In the genomic region with DNA sequence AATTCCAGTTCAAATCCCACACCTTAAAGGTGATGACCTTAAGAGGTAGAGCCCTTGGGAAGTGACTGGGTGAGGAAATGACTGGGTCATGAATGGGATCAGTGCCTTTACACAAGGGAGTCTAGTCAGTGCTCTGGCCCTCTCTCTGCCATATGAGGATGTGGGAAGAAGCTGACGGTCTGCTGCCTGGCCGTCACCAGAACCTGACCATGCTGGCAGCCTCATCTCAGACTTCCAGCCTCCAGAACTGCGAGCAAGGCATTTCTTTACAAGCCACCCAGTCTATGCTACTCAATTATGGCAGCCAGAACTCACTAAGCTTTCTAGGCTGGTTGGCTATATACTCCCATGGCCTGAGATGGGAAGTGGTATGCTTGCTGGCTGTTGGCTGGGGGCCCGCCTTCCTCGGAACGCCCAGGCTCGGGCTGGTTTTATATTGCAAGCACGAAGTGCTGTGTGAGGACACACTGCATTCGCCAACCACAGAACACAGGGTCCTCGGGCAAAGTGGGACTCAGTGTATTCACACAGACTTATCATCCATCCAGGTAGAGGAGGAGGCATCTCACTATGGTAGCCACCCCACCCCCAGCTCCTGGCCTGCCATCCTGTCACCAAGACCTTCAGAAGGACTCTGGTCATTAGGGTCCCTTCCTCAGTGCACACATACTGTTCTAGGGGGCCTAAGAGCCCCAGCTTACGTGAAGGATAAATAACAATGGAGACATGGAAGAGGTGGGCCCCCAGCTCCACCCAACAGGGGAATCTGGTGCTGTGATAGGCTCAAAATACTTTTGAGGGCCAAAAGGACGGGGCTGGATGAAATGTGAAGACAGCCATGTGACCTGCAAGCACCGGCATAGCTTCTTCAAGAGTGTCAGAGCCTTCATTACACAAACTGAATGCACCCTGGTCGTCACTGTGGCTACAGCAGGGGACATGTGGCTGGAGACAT, we compare ENCODE assay signal across 1 cellular context.
TF ChIP-seq lines count a peak whose summit lies in the region.

No MANE protein-coding gene starts in this region.

TF ChIP-seq in HepG2, 621 proteins besides CTCF, POLR2A, EP300 and RAD21:
- TF ChIP-seq POLR2G (IDR thresholded peaks at IDR 0.05; ENCODE audit: low read depth, low read length) (0 out of 2 replicates have a peak, but pooled peaks have one; percentile 30), KDM2A (CRISPR knock-in tag; IDR thresholded peaks at IDR 0.05; ENCODE audit: borderline replicate concordance, low read depth) (0 out of 2 replicates have a peak, but pooled peaks have one; percentile 15), RBM22 (optimal IDR thresholded peaks at IDR 0.05; ENCODE audit: low read length) (peak; percentile 79), ZNF792 (CRISPR knock-in tag; IDR thresholded peaks at IDR 0.05) (no peak)
- TF ChIP-seq, protein P1, sequence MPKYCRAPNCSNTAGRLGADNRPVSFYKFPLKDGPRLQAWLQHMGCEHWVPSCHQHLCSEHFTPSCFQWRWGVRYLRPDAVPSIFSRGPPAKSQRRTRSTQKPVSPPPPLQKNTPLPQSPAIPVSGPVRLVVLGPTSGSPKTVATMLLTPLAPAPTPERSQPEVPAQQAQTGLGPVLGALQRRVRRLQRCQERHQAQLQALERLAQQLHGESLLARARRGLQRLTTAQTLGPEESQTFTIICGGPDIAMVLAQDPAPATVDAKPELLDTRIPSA (CRISPR knock-in tag; IDR thresholded peaks at IDR 0.05; ENCODE audit: borderline replicate concordance) = no peak
- TF ChIP-seq, protein P2, sequence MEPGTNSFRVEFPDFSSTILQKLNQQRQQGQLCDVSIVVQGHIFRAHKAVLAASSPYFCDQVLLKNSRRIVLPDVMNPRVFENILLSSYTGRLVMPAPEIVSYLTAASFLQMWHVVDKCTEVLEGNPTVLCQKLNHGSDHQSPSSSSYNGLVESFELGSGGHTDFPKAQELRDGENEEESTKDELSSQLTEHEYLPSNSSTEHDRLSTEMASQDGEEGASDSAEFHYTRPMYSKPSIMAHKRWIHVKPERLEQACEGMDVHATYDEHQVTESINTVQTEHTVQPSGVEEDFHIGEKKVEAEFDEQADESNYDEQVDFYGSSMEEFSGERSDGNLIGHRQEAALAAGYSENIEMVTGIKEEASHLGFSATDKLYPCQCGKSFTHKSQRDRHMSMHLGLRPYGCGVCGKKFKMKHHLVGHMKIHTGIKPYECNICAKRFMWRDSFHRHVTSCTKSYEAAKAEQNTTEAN (CRISPR knock-in tag; conservative IDR thresholded peaks at IDR 0.05) = no peak
